1 cellular context compared by ENCODE assay signal in the genomic region with DNA sequence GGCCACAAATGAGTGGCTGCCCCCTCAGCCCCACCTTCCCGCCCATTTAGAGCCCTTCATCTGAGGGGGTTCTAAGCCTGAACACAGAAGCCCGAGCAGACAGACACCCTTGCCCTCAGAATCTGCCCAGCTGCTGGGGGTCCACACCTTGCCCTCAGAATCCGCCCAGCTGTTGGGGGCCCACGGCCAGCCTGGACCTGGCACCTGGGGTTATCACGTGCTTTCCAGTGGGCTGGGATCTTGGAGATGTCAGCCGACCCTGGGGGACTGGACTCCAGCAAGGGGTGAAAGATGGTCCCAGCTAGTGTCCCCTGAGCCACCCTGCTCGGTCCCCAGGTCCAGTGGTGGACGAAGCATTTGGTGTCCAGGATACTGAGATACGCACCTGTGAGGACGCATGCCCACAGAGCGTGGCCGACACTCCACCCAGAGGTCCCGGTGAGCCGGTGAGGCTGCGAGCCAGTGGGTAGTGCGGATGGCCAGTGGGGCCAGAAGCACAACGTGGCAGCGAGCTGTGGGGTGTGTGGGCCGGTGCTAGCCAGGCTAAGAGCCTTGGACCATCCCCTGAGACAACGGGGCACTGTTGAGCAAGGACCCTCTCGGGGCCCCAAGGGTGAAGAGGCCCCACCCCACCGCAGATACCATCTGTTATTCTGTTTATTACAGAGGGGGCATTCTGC.
TF ChIP-seq lines count a peak whose summit lies in the region.

No MANE protein-coding gene starts in this region.

TF ChIP-seq in HepG2, 621 proteins besides CTCF, POLR2A, EP300 and RAD21:
- TF ChIP-seq MLXIP (CRISPR knock-in tag; IDR thresholded peaks at IDR 0.05; ENCODE audit: borderline replicate concordance) (no peak), KLF12 (CRISPR knock-in tag; IDR thresholded peaks at IDR 0.05; ENCODE audit: borderline replicate concordance) (no peak), HOXA9 (CRISPR knock-in tag; IDR thresholded peaks at IDR 0.05; ENCODE audit: borderline replicate concordance) (no peak), ZNF3 (CRISPR knock-in tag; IDR thresholded peaks at IDR 0.05) (peak; percentile 54; the same call in 1 of the 2 replicates), SMAD9 (CRISPR knock-in tag; IDR thresholded peaks at IDR 0.05) (no peak)
TF ChIP-seq in HepG2: peak in this region for 1.
